ENCODE assay signal across 22 cellular contexts in the genomic region with DNA sequence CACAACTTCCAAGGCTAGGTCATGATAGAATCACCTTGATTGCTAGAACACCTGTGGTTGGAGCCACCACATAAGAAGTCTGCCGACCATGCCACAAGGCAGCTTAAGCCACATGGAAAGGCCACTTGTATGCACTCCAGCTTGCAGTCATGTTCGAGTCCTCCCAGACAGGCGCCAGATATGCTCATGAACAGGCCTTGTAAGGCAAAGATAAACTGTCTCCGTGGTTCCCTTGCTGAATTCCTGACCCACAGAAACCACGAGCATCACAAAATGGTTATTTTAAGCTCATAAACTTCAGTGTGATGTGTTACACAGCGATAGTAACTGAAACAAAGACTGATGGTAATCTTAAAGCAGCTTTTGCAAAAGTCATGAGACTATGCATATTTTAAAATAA.
"Had no signal": no experiment of that assay in that cellular context is flagged by ENCODE, and none has a peak within 500 bp of the region (broad histone marks: within the 10 kb centered on the region; RNA-seq: fewer than 3 reads in every experiment).

No MANE protein-coding gene starts in this region.

- H3K4me3 ChIP-seq: adrenal gland, body of pancreas, gastrocnemius medialis, prostate gland, right atrium auricular region, thoracic aorta, upper lobe of left lung had no signal

- DNase-seq: activated CD4-positive, alpha-beta T cell treated with anti-CD3 and anti-CD28 coated beads for 4 hours; activated CD4-positive, alpha-beta T cell treated with anti-CD3 and anti-CD28 coated beads, Interleukin-2, amount 50 U/mL, for 48 hours; activated CD4-positive, CD25-positive, alpha-beta regulatory T cell; activated CD8-positive, alpha-beta memory T cell treated with anti-CD3 and anti-CD28 coated beads, Interleukin-2, amount 50 U/mL, for 48 hours; activated naive CD4-positive, alpha-beta T cell; activated T-cell treated with anti-CD3 and anti-CD28 coated beads, Interleukin-2, amount 50 U/mL, for 4 hours; adrenal gland; body of pancreas; effector memory CD8-positive, alpha-beta T cell; gastrocnemius medialis; head of caudate nucleus; islet precursor cell; left cardiac atrium; naive B cell; stimulated activated CD4-positive, alpha-beta T cell treated with anti-CD3 and anti-CD28 coated beads, Interleukin-4, amount 100 ng/mL, for 24 hours; stimulated activated naive CD4-positive, alpha-beta T cell treated with Interleukin-2 at 50 U/mL for 16 hours; SW 1271; T-helper 17 cell; upper lobe of left lung had no signal
